ENCODE assay signal across 11 cellular contexts in genomic region chr3:23402728-23403505, GRCh38.
DNase-seq lines count a peak whose midpoint lies in the region; ATAC-seq and FAIRE-seq lines count a peak whose summit lies in the region.
"Had no signal": no experiment of that assay in that cellular context is flagged by ENCODE, and none has a peak within 500 bp of the region (broad histone marks: within the 10 kb centered on the region; RNA-seq: fewer than 3 reads in every experiment).

No MANE protein-coding gene starts in this region.

- H3K27ac Mint-ChIP-seq in stimulated activated memory B cell treated with anti-CD40 and anti-IgM and Interleukin-4, amounts not matched to agents 10 μg/mL and 1 μg/mL and 100 μg/mL, for 72 hours, result peak overlapping the region; percentile 62
- H3K27ac Mint-ChIP-seq: activated CD4-positive, alpha-beta T cell treated with anti-CD3 and anti-CD28 coated beads, Interleukin-2, amount 10 ng/mL, durations not matched to agents 24 days and 14 days had no signal

- H3K4me1 Mint-ChIP-seq in stimulated activated memory B cell treated with anti-CD40 and anti-IgM and Interleukin-4, amounts not matched to agents 10 μg/mL and 1 μg/mL and 100 μg/mL, for 72 hours, result peaks cover 50% of the 10 kb centered on the region

- H3K9me3 Mint-ChIP-seq in stimulated activated memory B cell treated with anti-CD40 and anti-IgM and Interleukin-4, amounts not matched to agents 10 μg/mL and 1 μg/mL and 100 μg/mL, for 72 hours, result no peaks in the 10 kb centered on the region
- H3K9me3 Mint-ChIP-seq: activated CD4-positive, alpha-beta T cell treated with anti-CD3 and anti-CD28 coated beads, Interleukin-2, amount 10 ng/mL, durations not matched to agents 24 days and 14 days had no signal

- FAIRE-seq in RCC 7860 (lab: Jason Lieb, UNC), result peak; percentile 88

- no peaks in the 10 kb centered on the region for H3K27me3 Mint-ChIP-seq in stimulated activated memory B cell treated with anti-CD40 and anti-IgM and Interleukin-4, amounts not matched to agents 10 μg/mL and 1 μg/mL and 100 μg/mL, for 72 hours

- ATAC-seq in GM19043 (IDR thresholded peaks at IDR 0.05; ENCODE audit: low read depth, unreplicated experiment), result peak; percentile 41
- peak; percentile 44 for ATAC-seq in HG03354 (IDR thresholded peaks at IDR 0.05; ENCODE audit: poor library complexity, severe bottlenecking, unreplicated experiment)
- ATAC-seq in stimulated activated memory B cell treated with anti-CD40 and anti-IgM and Interleukin-4, amounts not matched to agents 10 μg/mL and 1 μg/mL and 100 μg/mL, for 72 hours, result peak; percentile 51
- no peak for ATAC-seq in HG02973 (IDR thresholded peaks at IDR 0.05; ENCODE audit: unreplicated experiment)
- no peak for ATAC-seq in HG03439 (IDR thresholded peaks at IDR 0.05; ENCODE audit: unreplicated experiment)
- ATAC-seq in HG03025 (IDR thresholded peaks at IDR 0.05; ENCODE audit: low FRiP score, unreplicated experiment), result no peak

- peak overlapping the region; percentile 21 for H3K4me3 Mint-ChIP-seq in stimulated activated memory B cell treated with anti-CD40 and anti-IgM and Interleukin-4, amounts not matched to agents 10 μg/mL and 1 μg/mL and 100 μg/mL, for 72 hours
- H3K4me3 Mint-ChIP-seq: activated CD4-positive, alpha-beta T cell treated with anti-CD3 and anti-CD28 coated beads, Interleukin-2, amount 10 ng/mL, durations not matched to agents 24 days and 14 days had no signal

- H3K36me3 Mint-ChIP-seq in stimulated activated memory B cell treated with anti-CD40 and anti-IgM and Interleukin-4, amounts not matched to agents 10 μg/mL and 1 μg/mL and 100 μg/mL, for 72 hours, result no peaks in the 10 kb centered on the region

- DNase-seq in RCC 7860 (ENCODE audit: low spot score), result peak; percentile 53
- DNase-seq: activated CD4-positive, alpha-beta T cell treated with anti-CD3 and anti-CD28 coated beads, Interleukin-2, amount 10 ng/mL, durations not matched to agents 24 days and 14 days; mesenchymal stem cell; NCI-H1092 treated with DMSO at 0.1 percent for 48 hours; NCI-H510A treated with DMSO at 0.1 percent for 48 hours had no signal

Comparison
In these comparisons a context has a peak if more than half of its experiments do, and no peak if none do; other contexts are left out.
1. ATAC-seq: peak in GM19043 (single experiment), HG03354 (single experiment) and stimulated activated memory B cell treated with anti-CD40 and anti-IgM and Interleukin-4, amounts not matched to agents 10 μg/mL and 1 μg/mL and 100 μg/mL, for 72 hours (single experiment); none in HG02973 (single experiment), HG03439 (single experiment) and HG03025 (single experiment).